Comparison of ENCODE assay signal across 4 cellular contexts in genomic region chr19:51420511-51420910, GRCh38. TPM values are rescaled to one million over a fixed set of nuclear protein-coding genes. Genes with fewer than 3 reads are reported as not detected.
"Had no signal": no experiment of that assay in that cellular context is flagged by ENCODE, and none has a peak within 500 bp of the region (broad histone marks: within the 10 kb centered on the region; RNA-seq: fewer than 3 reads in every experiment).

No MANE protein-coding gene starts in this region.

RNA-seq across cellular contexts. Expression of gene SIGLEC10, which starts 3.1 kb away (rescaled TPM):
- total RNA-seq: HepG2, HT-29, HT1080, IMR-90 had no signal

RNA-seq across cellular contexts. Expression of gene C19orf84, which starts 30.1 kb away (rescaled TPM):
- total RNA-seq: HepG2, HT-29, HT1080, IMR-90 had no signal

RNA-seq across cellular contexts. Expression of gene LIM2, which starts 32.7 kb away (rescaled TPM):
- total RNA-seq: HepG2, HT-29, HT1080, IMR-90 had no signal

RNA-seq across cellular contexts. Expression of gene SIGLEC8, which starts 37.7 kb away (rescaled TPM):
- total RNA-seq: HepG2, HT-29, HT1080, IMR-90 had no signal

RNA-seq across cellular contexts. Expression of gene NKG7, which starts 48.1 kb away (rescaled TPM):
- total RNA-seq: HepG2, HT-29, HT1080, IMR-90 had no signal
